8 cellular contexts compared by ENCODE assay signal in the genomic region with DNA sequence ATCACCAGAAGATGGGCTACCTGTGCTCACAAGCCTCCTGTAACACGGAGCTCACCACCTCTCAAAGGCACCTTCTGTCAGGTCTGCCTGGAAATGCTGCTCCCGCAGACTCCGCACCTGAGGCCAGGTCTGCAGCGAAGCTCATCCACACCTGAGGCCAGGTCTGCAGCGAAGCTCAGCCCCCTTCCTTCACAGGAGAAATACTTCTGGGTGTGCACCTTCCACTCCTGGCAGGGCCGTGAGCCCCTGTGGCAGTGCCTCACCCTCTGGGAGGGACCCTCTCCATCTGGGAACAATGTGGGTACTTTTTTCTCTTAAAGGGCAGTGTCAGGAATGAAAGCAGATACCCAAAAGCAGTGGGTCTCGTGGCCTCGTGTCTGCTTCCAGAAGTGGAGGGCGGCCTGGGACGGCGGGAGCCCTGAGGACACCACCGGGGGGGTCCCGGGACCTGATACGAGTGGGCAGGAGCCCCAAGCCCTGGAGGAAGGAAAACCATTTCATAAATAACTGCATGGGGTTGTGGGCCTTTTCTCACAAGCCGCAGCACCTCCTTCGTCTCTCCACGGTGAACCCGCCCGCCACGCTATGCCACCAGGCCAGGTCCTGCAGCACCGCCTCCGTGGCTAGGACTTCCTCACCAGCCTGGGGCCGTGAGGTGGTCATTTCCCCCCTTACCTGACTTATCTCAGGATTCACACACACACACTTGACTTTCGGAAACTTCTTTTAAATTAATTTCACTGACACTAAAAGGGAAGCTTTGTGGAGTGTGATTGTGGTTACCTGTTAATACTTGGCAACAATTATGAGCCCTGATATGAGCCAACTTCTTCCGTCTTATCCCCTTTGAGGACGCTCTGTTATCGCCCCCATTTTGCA. TPM values are rescaled to one million over a fixed set of nuclear protein-coding genes. Genes with fewer than 3 reads are reported as not detected.
DNase-seq lines count a peak whose midpoint lies in the region; ATAC-seq lines count a peak whose summit lies in the region.

No MANE protein-coding gene starts in this region.

- no peak for ATAC-seq in CD4-positive, CD25-positive, alpha-beta regulatory T cell (ENCODE audit: low read depth in 2 of 2)
- no peak for ATAC-seq in activated naive CD8-positive, alpha-beta T cell treated with anti-CD3 and anti-CD28 coated beads, Interleukin-2, amount 10 ng/mL, durations not matched to agents 7 days and 5 days (ENCODE audit: low read depth)
- no peak for ATAC-seq in naive thymus-derived CD8-positive, alpha-beta T cell

- no peaks in the 10 kb centered on the region for H3K27me3 ChIP-seq in CD4-positive, CD25-positive, alpha-beta regulatory T cell (ENCODE audit: control insufficient read depth, insufficient read depth, low read length)
- H3K27me3 ChIP-seq in HUES64 (ENCODE audit: insufficient read depth, low read length): peaks cover 76% of the 10 kb centered on the region

- peak overlapping the region; percentile 83 to 89 (median 85) for H3K4me3 Mint-ChIP-seq in CD4-positive, CD25-positive, alpha-beta regulatory T cell
- peak overlapping the region; percentile 81 for H3K4me3 Mint-ChIP-seq in activated naive CD8-positive, alpha-beta T cell treated with anti-CD3 and anti-CD28 coated beads, Interleukin-2, amount 10 ng/mL, durations not matched to agents 7 days and 5 days
- H3K4me3 Mint-ChIP-seq in naive thymus-derived CD8-positive, alpha-beta T cell: peak overlapping the region; percentile 57 to 83 (median 78)

- H3K4me1 Mint-ChIP-seq in CD4-positive, CD25-positive, alpha-beta regulatory T cell: peaks cover 0 to 24% (median 2%) of the 10 kb centered on the region in 4 donors
- H3K4me1 Mint-ChIP-seq in activated naive CD8-positive, alpha-beta T cell treated with anti-CD3 and anti-CD28 coated beads, Interleukin-2, amount 10 ng/mL, durations not matched to agents 7 days and 5 days: peaks cover 24% of the 10 kb centered on the region
- peaks cover 5 to 17% (median 14%) of the 10 kb centered on the region in 4 donors for H3K4me1 Mint-ChIP-seq in naive thymus-derived CD8-positive, alpha-beta T cell

- H3K4me3 ChIP-seq in CD4-positive, CD25-positive, alpha-beta regulatory T cell (ENCODE audit: low read depth, low read length): peak overlapping the region; percentile 41
- peak overlapping the region; percentile 64; the same call in 1 of the 2 replicates for H3K4me3 ChIP-seq in HUES64 (ENCODE audit: low read length)

- POLR2A ChIA-PET in activated naive CD8-positive, alpha-beta T cell treated with anti-CD3 and anti-CD28 coated beads, Interleukin-2, amount 10 ng/mL, durations not matched to agents 7 days and 5 days (lab: Charles Lee): interaction anchor here (0.7 to 5.2 kb wide), 11 partner anchors 9 to 155 kb away, joined by 3 to 61 read pairs (median 17); a partner anchor contains a TSS
- POLR2A ChIA-PET in naive thymus-derived CD8-positive, alpha-beta T cell (lab: Charles Lee): interaction anchor here (2.4 kb wide), 2 partner anchors 10 to 153 kb away, joined by 13 to 30 read pairs; no protein-coding TSS in a partner anchor

- no peak overlapping the region for H3K27ac ChIP-seq in CD4-positive, CD25-positive, alpha-beta regulatory T cell (ENCODE audit: insufficient read depth, low read length, poor library complexity, severe bottlenecking)
- no peak overlapping the region for H3K27ac ChIP-seq in HUES64 (ENCODE audit: low read depth, low read length)

- no peaks in the 10 kb centered on the region for H3K36me3 Mint-ChIP-seq in CD4-positive, CD25-positive, alpha-beta regulatory T cell
- H3K36me3 Mint-ChIP-seq in activated naive CD8-positive, alpha-beta T cell treated with anti-CD3 and anti-CD28 coated beads, Interleukin-2, amount 10 ng/mL, durations not matched to agents 7 days and 5 days: peaks cover 3% of the 10 kb centered on the region
- H3K36me3 Mint-ChIP-seq in naive thymus-derived CD8-positive, alpha-beta T cell: no peaks in the 10 kb centered on the region

- H3K27me3 Mint-ChIP-seq in CD4-positive, CD25-positive, alpha-beta regulatory T cell: peaks cover 20% of the 10 kb centered on the region
- H3K27me3 Mint-ChIP-seq in activated naive CD8-positive, alpha-beta T cell treated with anti-CD3 and anti-CD28 coated beads, Interleukin-2, amount 10 ng/mL, durations not matched to agents 7 days and 5 days: peaks cover 10% of the 10 kb centered on the region
- peaks cover 0 to 6% (median 2%) of the 10 kb centered on the region in 5 donors for H3K27me3 Mint-ChIP-seq in naive thymus-derived CD8-positive, alpha-beta T cell

- 88% methylated on average over 26 of the region's 27 CpGs for WGBS in HUES64

- H3K9me3 Mint-ChIP-seq in CD4-positive, CD25-positive, alpha-beta regulatory T cell: no peaks in the 10 kb centered on the region
- no peaks in the 10 kb centered on the region for H3K9me3 Mint-ChIP-seq in activated naive CD8-positive, alpha-beta T cell treated with anti-CD3 and anti-CD28 coated beads, Interleukin-2, amount 10 ng/mL, durations not matched to agents 7 days and 5 days
- no peaks in the 10 kb centered on the region for H3K9me3 Mint-ChIP-seq in naive thymus-derived CD8-positive, alpha-beta T cell

- H3K27ac Mint-ChIP-seq in CD4-positive, CD25-positive, alpha-beta regulatory T cell: peak overlapping the region in 2 of 3 donors; percentile 48 to 68
- H3K27ac Mint-ChIP-seq in activated naive CD8-positive, alpha-beta T cell treated with anti-CD3 and anti-CD28 coated beads, Interleukin-2, amount 10 ng/mL, durations not matched to agents 7 days and 5 days: peak overlapping the region; percentile 83
- peak overlapping the region in 3 of 10 donors; percentile 3 to 87 (median 46) for H3K27ac Mint-ChIP-seq in naive thymus-derived CD8-positive, alpha-beta T cell

- peaks cover 52% of the 10 kb centered on the region for H3K4me1 ChIP-seq in CD4-positive, CD25-positive, alpha-beta regulatory T cell (ENCODE audit: control insufficient read depth, insufficient read depth, low read length, poor library complexity, severe bottlenecking)
- H3K4me1 ChIP-seq in HUES64 (ENCODE audit: insufficient read depth, low read length): no peaks in the 10 kb centered on the region

- no peak for DNase-seq in CD4-positive, CD25-positive, alpha-beta regulatory T cell
- DNase-seq in activated naive CD8-positive, alpha-beta T cell treated with anti-CD3 and anti-CD28 coated beads, Interleukin-2, amount 10 ng/mL, durations not matched to agents 7 days and 5 days: no peak
- no peak for DNase-seq in naive thymus-derived CD8-positive, alpha-beta T cell
- no peak for DNase-seq in cortex of kidney (lab: John Stamatoyannopoulos, UW)
- DNase-seq in COR-L47 (lab: John Stamatoyannopoulos, UW): no peak
- DNase-seq in Ammon's horn (ENCODE audit: low spot score): no peak
- DNase-seq in NCI-H526 treated with DMSO at 0.1 percent for 48 hours (lab: John Stamatoyannopoulos, UW): no peak

- no peaks in the 10 kb centered on the region for H3K9me3 ChIP-seq in CD4-positive, CD25-positive, alpha-beta regulatory T cell (ENCODE audit: control insufficient read depth in 2 of 2, low read length in 2 of 2)
- H3K9me3 ChIP-seq in HUES64 (ENCODE audit: insufficient read depth, low read depth, low read length): no peaks in the 10 kb centered on the region

- H3K9ac ChIP-seq in HUES64 (ENCODE audit: low read depth, low read length): no peak overlapping the region

- no peaks in the 10 kb centered on the region for H3K36me3 ChIP-seq in CD4-positive, CD25-positive, alpha-beta regulatory T cell (ENCODE audit: control insufficient read depth, insufficient read depth, low read length)
- H3K36me3 ChIP-seq in HUES64 (ENCODE audit: insufficient read depth, low read length): no peaks in the 10 kb centered on the region

RNA-seq across cellular contexts. Expression of a gene that starts 1.2 kb away (rescaled TPM):
- 7.4 TPM for total RNA-seq in CD4-positive, CD25-positive, alpha-beta regulatory T cell
- polyA plus RNA-seq in CD4-positive, CD25-positive, alpha-beta regulatory T cell: 1 to 10 TPM; 1.8 to 2.9 (median 2.7) TPM
- 6.8 TPM for polyA plus RNA-seq in HUES64 (2013, experiment 1 of 2)
- polyA plus RNA-seq in HUES64 (2013, experiment 2 of 2): 6.0 TPM
- 10 to 100 TPM; 57.5 to 61.9 TPM for total RNA-seq in activated naive CD8-positive, alpha-beta T cell treated with anti-CD3 and anti-CD28 coated beads, Interleukin-2, amount 10 ng/mL, durations not matched to agents 7 days and 5 days
- 1 to 10 TPM; 1.4 TPM for total RNA-seq in naive thymus-derived CD8-positive, alpha-beta T cell
- polyA plus RNA-seq in naive thymus-derived CD8-positive, alpha-beta T cell: under 1 TPM in 1 of 3 donors, not detected in 2; 0.93 TPM
